8 cellular contexts compared by ENCODE assay signal in the genomic region with DNA sequence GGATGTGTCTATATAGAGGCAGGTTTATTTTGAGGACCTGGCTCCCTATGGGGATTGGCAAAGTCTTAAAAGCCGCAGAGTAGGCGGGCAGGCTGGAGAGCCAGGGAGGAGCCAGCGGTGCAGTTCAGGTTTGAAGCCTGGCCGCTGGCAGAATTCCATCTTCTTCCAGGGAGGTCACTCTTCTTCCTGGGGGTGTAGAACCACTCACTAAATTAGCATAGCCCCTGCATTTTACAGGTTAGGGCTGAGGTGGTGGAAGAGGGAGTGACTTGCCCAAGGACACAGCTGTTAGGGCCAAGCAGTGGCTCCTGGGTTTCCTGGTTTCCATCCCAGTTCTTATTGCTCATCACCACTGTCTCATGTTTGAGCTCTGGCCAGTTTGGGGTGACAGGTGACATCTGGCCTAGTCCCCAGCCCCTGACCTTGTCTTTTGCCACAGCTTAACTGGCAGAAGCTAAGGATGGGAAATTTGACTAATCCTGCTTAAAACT. TPM values are rescaled to one million over a fixed set of nuclear protein-coding genes. Genes with fewer than 3 reads are reported as not detected.
DNase-seq lines count a peak whose midpoint lies in the region; ATAC-seq lines count a peak whose summit lies in the region.

No MANE protein-coding gene starts in this region.

- intact Hi-C loops in left ventricle myocardium superior (cut with micrococcal nuclease): no loop called here

- ATAC-seq in left ventricle myocardium superior (peak; percentile 78), GM21529 (IDR thresholded peaks at IDR 0.05; ENCODE audit: unreplicated experiment) (no peak)

- peaks cover 7% of the 10 kb centered on the region for H3K4me1 ChIP-seq in rectal smooth muscle tissue (ENCODE audit: control insufficient read depth, insufficient read depth, low read length)

- H3K36me3 ChIP-seq in rectal smooth muscle tissue (ENCODE audit: control insufficient read depth, insufficient read depth, low read length): peaks cover 8% of the 10 kb centered on the region

- peak; percentile 49 for DNase-seq in NCI-H748 (lab: John Stamatoyannopoulos, UW; ENCODE audit: unreplicated experiment)
- DNase-seq in NCI-H748 treated with DMSO at 0.1 percent for 48 hours (lab: John Stamatoyannopoulos, UW): no peak
- peak; percentile 59 for DNase-seq in NCI-H69 (lab: John Stamatoyannopoulos, UW)
- peak; percentile 26 for DNase-seq in activated naive CD8-positive, alpha-beta T cell treated with anti-CD3 and anti-CD28 coated beads for 36 hours
- peak; percentile 62 for DNase-seq in left ventricle myocardium superior
- DNase-seq in NCI-H1048 (lab: John Stamatoyannopoulos, UW): no peak

- H3K4me3 ChIP-seq in rectal smooth muscle tissue (ENCODE audit: low read length): peak overlapping the region; percentile 76

- no peaks in the 10 kb centered on the region for H3K27me3 ChIP-seq in rectal smooth muscle tissue (ENCODE audit: control insufficient read depth, insufficient read depth, low read length)

- peak overlapping the region; percentile 81 for H3K4me3 Mint-ChIP-seq in activated naive CD8-positive, alpha-beta T cell treated with anti-CD3 and anti-CD28 coated beads for 36 hours

- peak overlapping the region; percentile 19 for H3K9ac ChIP-seq in rectal smooth muscle tissue (ENCODE audit: low read length)

- H3K27ac Mint-ChIP-seq in activated naive CD8-positive, alpha-beta T cell treated with anti-CD3 and anti-CD28 coated beads for 36 hours: no peak overlapping the region

- H3K4me1 Mint-ChIP-seq in activated naive CD8-positive, alpha-beta T cell treated with anti-CD3 and anti-CD28 coated beads for 36 hours: peaks cover 12% of the 10 kb centered on the region

- no peak overlapping the region for H3K27ac ChIP-seq in rectal smooth muscle tissue (ENCODE audit: low read depth, low read length)

- no peaks in the 10 kb centered on the region for H3K9me3 Mint-ChIP-seq in activated naive CD8-positive, alpha-beta T cell treated with anti-CD3 and anti-CD28 coated beads for 36 hours

- no peaks in the 10 kb centered on the region for H3K27me3 Mint-ChIP-seq in activated naive CD8-positive, alpha-beta T cell treated with anti-CD3 and anti-CD28 coated beads for 36 hours

- H3K36me3 Mint-ChIP-seq in activated naive CD8-positive, alpha-beta T cell treated with anti-CD3 and anti-CD28 coated beads for 36 hours: no peaks in the 10 kb centered on the region

RNA-seq across cellular contexts. Expression of a gene that starts 1.4 kb away (rescaled TPM):
- 1 to 10 TPM; 1.9 to 2.1 TPM for total RNA-seq in activated naive CD8-positive, alpha-beta T cell treated with anti-CD3 and anti-CD28 coated beads for 36 hours
- total RNA-seq in left ventricle myocardium superior: 261 TPM

RNA-seq across cellular contexts. Expression of a gene that starts 26.5 kb away (rescaled TPM):
- total RNA-seq in activated naive CD8-positive, alpha-beta T cell treated with anti-CD3 and anti-CD28 coated beads for 36 hours: 100 to 1,000 TPM; 156 to 164 TPM
- 135 TPM for total RNA-seq in left ventricle myocardium superior

RNA-seq across cellular contexts. Expression of a gene that starts 45.7 kb away (rescaled TPM):
- not detected for total RNA-seq in activated naive CD8-positive, alpha-beta T cell treated with anti-CD3 and anti-CD28 coated beads for 36 hours
- total RNA-seq in left ventricle myocardium superior: 2.9 TPM

Comparison
In these comparisons a context has a peak if more than half of its experiments do, and no peak if none do; other contexts are left out.
1. DNase-seq: peak in NCI-H748 (single experiment), NCI-H69 (single experiment), activated naive CD8-positive, alpha-beta T cell treated with anti-CD3 and anti-CD28 coated beads for 36 hours (single experiment) and left ventricle myocardium superior (single experiment); none in NCI-H748 treated with DMSO at 0.1 percent for 48 hours (single experiment) and NCI-H1048 (single experiment).
2. RNA of a gene that starts 1.4 kb away (total RNA-seq): 261 TPM in left ventricle myocardium superior (single experiment); 1.9 to 2.1 TPM in activated naive CD8-positive, alpha-beta T cell treated with anti-CD3 and anti-CD28 coated beads for 36 hours; every median in the first group is over 10 times any median in the second.